9 cellular contexts compared by ENCODE assay signal in the genomic region with DNA sequence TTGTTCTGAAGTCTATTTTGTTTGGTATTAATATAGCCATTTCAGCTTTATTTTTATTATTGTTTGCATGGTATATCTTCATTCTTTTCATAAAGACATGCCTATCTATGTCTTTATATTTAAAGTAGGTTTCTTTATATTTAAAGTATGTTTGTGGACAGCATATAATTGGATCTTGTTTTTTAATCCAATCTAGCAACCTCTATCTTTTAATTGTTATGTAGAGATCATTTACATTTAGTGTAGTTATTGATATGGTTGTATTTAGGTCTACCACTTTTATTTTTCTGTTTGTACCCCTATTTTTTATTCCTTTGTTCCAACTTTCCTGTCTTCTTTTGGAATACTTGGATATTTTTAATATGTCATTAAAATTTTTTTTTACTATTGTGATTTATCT. TPM values are rescaled to one million over a fixed set of nuclear protein-coding genes. Genes with fewer than 3 reads are reported as not detected.
"Had no signal": no experiment of that assay in that cellular context is flagged by ENCODE, and none has a peak within 500 bp of the region (broad histone marks: within the 10 kb centered on the region; RNA-seq: fewer than 3 reads in every experiment).

No MANE protein-coding gene starts in this region.

- DNase-seq: GDM1, GF-D8 had no signal

- H3K4me3 ChIP-seq: GM12878 had no signal

- ATAC-seq: GM12878 had no signal

- FAIRE-seq: G401.6, GM12878, GM12891, GM12892, GM18507, GM19239 had no signal

RNA-seq across cellular contexts. Expression of a gene that starts 13.8 kb away (rescaled TPM):
- total RNA-seq: G401, GM12878 had no signal
- polyA plus RNA-seq: GM12878 had no signal
